Comparison of ENCODE assay signal across 27 cellular contexts in the genomic region with DNA sequence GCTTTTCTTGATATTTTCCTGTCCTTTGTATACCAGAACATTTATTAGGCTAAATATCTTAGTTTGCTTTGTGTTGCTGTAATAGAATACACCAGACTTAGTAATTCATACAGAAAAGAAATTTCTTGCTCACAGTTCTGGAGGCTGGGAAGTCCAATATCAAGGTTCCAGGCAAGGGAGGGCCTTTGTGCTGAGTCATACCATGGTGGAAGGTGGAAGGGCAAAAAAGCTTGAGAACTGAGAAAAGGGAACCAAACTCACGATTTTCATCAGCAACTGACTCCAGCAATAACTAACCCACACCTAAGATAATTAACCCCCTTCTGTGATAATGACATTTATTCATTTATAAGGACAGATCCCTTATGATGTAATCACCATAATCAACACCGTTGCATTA.
"Had no signal": no experiment of that assay in that cellular context is flagged by ENCODE, and none has a peak within 500 bp of the region (broad histone marks: within the 10 kb centered on the region; RNA-seq: fewer than 3 reads in every experiment).

No MANE protein-coding gene starts in this region.

- FAIRE-seq: islet of Langerhans, kidney, pancreas, small intestine, urothelium cell line had no signal

- H3K4me3 ChIP-seq: left lung, lower lobe of right lung, pancreas, prostate gland, sigmoid colon, spleen, suprapubic skin, thoracic aorta, tibial artery, upper lobe of right lung had no signal

- H3K27me3 ChIP-seq: left lung, pancreas, sigmoid colon, spleen, suprapubic skin, tibial artery, upper lobe of right lung had no signal

- H3K9me3 ChIP-seq: left lung, lower lobe of right lung, pancreas, prostate gland, sigmoid colon, spleen, suprapubic skin, thoracic aorta, tibial artery, upper lobe of right lung had no signal

- H3K36me3 ChIP-seq: left lung, lower lobe of right lung, pancreas, prostate gland, sigmoid colon, spleen, suprapubic skin, thoracic aorta, tibial artery, upper lobe of right lung had no signal

- H3K27ac ChIP-seq: left lung, lower lobe of right lung, pancreas, prostate gland, sigmoid colon, spleen, suprapubic skin, thoracic aorta, tibial artery, upper lobe of right lung had no signal

- ATAC-seq: left colon; left lung; lower lobe of right lung; naive thymus-derived CD8-positive, alpha-beta T cell; pancreas; right cardiac atrium; stimulated activated effector memory CD8-positive, alpha-beta T cell treated with anti-CD3 and anti-CD28 coated beads, Interleukin-12 subunit alpha, Interleukin-12 subunit beta, amount 100 ng/mL, for 72 hours; upper lobe of right lung had no signal

- H3K4me1 ChIP-seq: left lung, lower lobe of right lung, pancreas, prostate gland, sigmoid colon, spleen, suprapubic skin, tibial artery, upper lobe of right lung had no signal

- DNase-seq: hypothalamus; immature natural killer cell; kidney; left colon; left lung; lower lobe of right lung; mammary epithelial cell; mesenchymal stem cell; naive thymus-derived CD8-positive, alpha-beta T cell; nucleus accumbens; pancreas; posterior cingulate gyrus; retina; right cardiac atrium; sigmoid colon; small intestine; spleen; stimulated activated CD4-positive, alpha-beta T cell treated with anti-CD3 and anti-CD28 coated beads, Interleukin-4, amount 100 ng/mL, for 24 hours; stimulated activated naive CD4-positive, alpha-beta T cell; tibial artery; upper lobe of right lung had no signal
